In genomic region chr3:153275514-153275913, GRCh38 we compare ENCODE assay signal across 20 cellular contexts.
DNase-seq lines count a peak whose midpoint lies in the region; ATAC-seq and TF ChIP-seq lines count a peak whose summit lies in the region.
"Had no signal": no experiment of that assay in that cellular context is flagged by ENCODE, and none has a peak within 500 bp of the region (broad histone marks: within the 10 kb centered on the region; RNA-seq: fewer than 3 reads in every experiment).

No MANE protein-coding gene starts in this region.

- no peak for TF ChIP-seq RAD21 in IMR-90 (IDR thresholded peaks at IDR 0.05; ENCODE audit: low read length)

- H3K9ac ChIP-seq in H9 (ENCODE audit: extremely low read depth, insufficient read length, low read length) (no peak overlapping the region), IMR-90 (ENCODE audit: low read depth, low read length) (no peak overlapping the region)
- H3K9ac ChIP-seq: BLaER1 treated with 17β-estradiol and CSF1 and Interleukin-3, amounts not matched to agents 10 nM and 100 nM had no signal

- POLR2A ChIA-PET in IMR-90 (lab: Charles Lee; ENCODE audit: unreplicated experiment), result interaction anchor here (0.6 kb wide), 1 partner anchor 106 kb away, joined by 4 read pairs; no protein-coding TSS in a partner anchor

- no peaks in the 10 kb centered on the region for H3K79me2 ChIP-seq in H9 (ENCODE audit: insufficient read depth, low read length)

- H3K27me3 Mint-ChIP-seq in H9 (ENCODE audit: low read depth), result no peaks in the 10 kb centered on the region
- H3K27me3 Mint-ChIP-seq in central memory CD8-positive, alpha-beta T cell, result no peaks in the 10 kb centered on the region
- H3K27me3 Mint-ChIP-seq in activated naive CD8-positive, alpha-beta T cell treated with anti-CD3 and anti-CD28 coated beads for 36 hours, result no peaks in the 10 kb centered on the region
- H3K27me3 Mint-ChIP-seq: CD4-positive, alpha-beta T cell had no signal

- TF ChIP-seq CTCF in H9 (conservative IDR thresholded peaks at IDR 0.05) (no peak), IMR-90 (conservative IDR thresholded peaks at IDR 0.05; ENCODE audit: low read depth, low read length) (no peak), foreskin keratinocyte (conservative IDR thresholded peaks at IDR 0.05) (no peak)

- DNase-seq in H9, result no peak
- DNase-seq in IMR-90, result no peak
- DNase-seq in central memory CD8-positive, alpha-beta T cell (ENCODE audit: low spot score in 2 of 2), result no peak
- DNase-seq in foreskin keratinocyte, result no peak
- DNase-seq in occipital lobe (lab: John Stamatoyannopoulos, UW), result no peak
- no peak for DNase-seq in NCI-H1694 treated with DMSO at 0.1 percent for 48 hours (lab: John Stamatoyannopoulos, UW)
- no peak for DNase-seq in activated naive CD8-positive, alpha-beta T cell treated with anti-CD3 and anti-CD28 coated beads for 36 hours
- DNase-seq: 8988T; ACHN; AML-193; Caco-2; Calu3; CD4-positive, alpha-beta T cell; CD8-positive, alpha-beta T cell; DMS79 treated with DMSO at 0.1 percent for 48 hours; GF-D8 had no signal

- TF ChIP-seq POLR2A in IMR-90 (IDR thresholded peaks at IDR 0.05; ENCODE audit: low read depth, low read length), result no peak

- H2AFZ ChIP-seq in H9 (ENCODE audit: low read length) (no peak overlapping the region), IMR-90 (replicated peaks; ENCODE audit: low read length, poor library complexity) (no peak overlapping the region)

- H3K23me2 ChIP-seq in H9 (ENCODE audit: insufficient read length, low read depth, low read length, poor library complexity, severe bottlenecking), result no peaks in the 10 kb centered on the region

- no peak overlapping the region for H3K4ac ChIP-seq in H9 (ENCODE audit: low read depth, low read length)
- H3K4ac ChIP-seq in IMR-90 (ENCODE audit: low read depth, low read length), result no peak overlapping the region

- H2BK5ac ChIP-seq in H9 (ENCODE audit: insufficient read length, low read length), result no peak overlapping the region
- no peak overlapping the region for H2BK5ac ChIP-seq in IMR-90 (ENCODE audit: low read depth, low read length, poor library complexity, severe bottlenecking)

- no peaks in the 10 kb centered on the region for H3K9me3 Mint-ChIP-seq in H9
- no peaks in the 10 kb centered on the region for H3K9me3 Mint-ChIP-seq in central memory CD8-positive, alpha-beta T cell
- no peaks in the 10 kb centered on the region for H3K9me3 Mint-ChIP-seq in activated naive CD8-positive, alpha-beta T cell treated with anti-CD3 and anti-CD28 coated beads for 36 hours
- H3K9me3 Mint-ChIP-seq: CD4-positive, alpha-beta T cell; CD8-positive, alpha-beta T cell had no signal

- H3K4me1 ChIP-seq in H9 (ENCODE audit: insufficient read depth, low read length) (no peaks in the 10 kb centered on the region), IMR-90 (ENCODE audit: control insufficient read depth, insufficient read depth, low read length) (peaks cover 2% of the 10 kb centered on the region; the same call in 1 of the 2 replicates), foreskin keratinocyte (peaks cover 42% of the 10 kb centered on the region)
- H3K4me1 ChIP-seq: Caco-2 had no signal

- H3K56ac ChIP-seq in H9 (ENCODE audit: insufficient read length, low read depth, low read length) (no peak overlapping the region), IMR-90 (ENCODE audit: extremely low read depth, insufficient read depth, low read length) (no peak overlapping the region)

- BruUV-seq in IMR-90 (replicated peaks; lab: Mats Ljungman, UMichigan), result no TSS peak

- dilution Hi-C loops in IMR-90 (cut with HindIII; ENCODE audit: low sequenced_read_pairs, unreplicated experiment), result no loop called here

- H4K20me1 ChIP-seq in H9 (ENCODE audit: control insufficient read depth, insufficient read depth, insufficient read length) (no peaks in the 10 kb centered on the region), IMR-90 (ENCODE audit: insufficient read depth, low read length) (no peaks in the 10 kb centered on the region)
- H4K20me1 ChIP-seq: BLaER1 treated with 17β-estradiol and CSF1 and Interleukin-3, amounts not matched to agents 10 nM and 100 nM had no signal

- no peak for ATAC-seq in IMR-90 (ENCODE audit: low read depth)
- no peak for ATAC-seq in central memory CD8-positive, alpha-beta T cell (replicated peaks; ENCODE audit: extremely low read depth, poor library complexity, severe bottlenecking)
- ATAC-seq in foreskin keratinocyte, result no peak
- ATAC-seq in GM21360 (IDR thresholded peaks at IDR 0.05; ENCODE audit: unreplicated experiment), result no peak
- ATAC-seq: CD8-positive, alpha-beta T cell had no signal

- H3K14ac ChIP-seq in H9 (ENCODE audit: insufficient read depth, low read length) (no peak overlapping the region), IMR-90 (replicated peaks; ENCODE audit: low read depth, low read length) (no peak overlapping the region)

- H4K91ac ChIP-seq in H9 (ENCODE audit: insufficient read length, low read depth, low read length) (no peak overlapping the region), IMR-90 (ENCODE audit: insufficient read depth, low read depth, low read length) (no peak overlapping the region)

- H2BK120ac ChIP-seq in H9 (ENCODE audit: low read depth, low read length, poor library complexity, severe bottlenecking) (no peak overlapping the region), IMR-90 (ENCODE audit: low read depth, low read length) (no peak overlapping the region)

- H3K79me1 ChIP-seq in H9 (ENCODE audit: insufficient read depth, low read depth, low read length, poor library complexity, severe bottlenecking) (no peaks in the 10 kb centered on the region), IMR-90 (ENCODE audit: low read depth in 1 of 2, low read length in 2 of 2) (no peaks in the 10 kb centered on the region)

- no peaks in the 10 kb centered on the region for H3K27me3 ChIP-seq in H9 (ENCODE audit: insufficient read depth, low read length)
- H3K27me3 ChIP-seq in IMR-90 (ENCODE audit: control insufficient read depth, insufficient read depth, low read length), result no peaks in the 10 kb centered on the region
- H3K27me3 ChIP-seq in foreskin keratinocyte, result no peaks in the 10 kb centered on the region
- H3K27me3 ChIP-seq: BLaER1 treated with 17β-estradiol and CSF1 and Interleukin-3, amounts not matched to agents 10 nM and 100 nM had no signal

- H3K27ac Mint-ChIP-seq in H9, result no peak overlapping the region; a peak in 1 of 7 replicates
- H3K27ac Mint-ChIP-seq in central memory CD8-positive, alpha-beta T cell (ENCODE audit: low read depth), result peak overlapping the region; percentile 23
- no peak overlapping the region for H3K27ac Mint-ChIP-seq in activated naive CD8-positive, alpha-beta T cell treated with anti-CD3 and anti-CD28 coated beads for 36 hours
- H3K27ac Mint-ChIP-seq: B cell; CD4-positive, alpha-beta T cell; CD8-positive, alpha-beta T cell had no signal

- H3K18ac ChIP-seq in H9 (ENCODE audit: insufficient read length, low read depth, low read length) (no peak overlapping the region), IMR-90 (ENCODE audit: low read depth, low read length) (peak overlapping the region; percentile 55; the same call in 1 of the 2 replicates)

- H3K4me3 ChIP-seq in IMR-90 (ENCODE audit: insufficient read depth, low read depth, low read length), result no peak overlapping the region
- H3K4me3 ChIP-seq: BLaER1 treated with 17β-estradiol and CSF1 and Interleukin-3, amounts not matched to agents 10 nM and 100 nM had no signal

- H4K5ac ChIP-seq in H9 (ENCODE audit: insufficient read length, low read depth, low read length), result no peak overlapping the region
- H4K5ac ChIP-seq in IMR-90 (ENCODE audit: low read depth, low read length), result no peak overlapping the region

- H3K4me2 ChIP-seq in H9 (ENCODE audit: insufficient read depth, insufficient read length, low read length) (no peak overlapping the region), IMR-90 (ENCODE audit: low read depth, low read length) (no peak overlapping the region)
- H3K4me2 ChIP-seq: BLaER1 treated with 17β-estradiol and CSF1 and Interleukin-3, amounts not matched to agents 10 nM and 100 nM had no signal

- H4K8ac ChIP-seq in H9 (replicated peaks; ENCODE audit: insufficient read length, low read depth, low read length) (no peak overlapping the region), IMR-90 (ENCODE audit: low read depth in 2 of 2, low read length in 2 of 2) (0 out of 4 replicates have a peak overlapping the region, but pooled peaks of 1 of the 2 experiments have one; percentile 5)

- H3K4me1 Mint-ChIP-seq in H9, result no peaks in the 10 kb centered on the region
- H3K4me1 Mint-ChIP-seq in central memory CD8-positive, alpha-beta T cell, result peaks cover 30% of the 10 kb centered on the region
- peaks cover 5% of the 10 kb centered on the region for H3K4me1 Mint-ChIP-seq in activated naive CD8-positive, alpha-beta T cell treated with anti-CD3 and anti-CD28 coated beads for 36 hours
- H3K4me1 Mint-ChIP-seq: B cell had no signal

- H3K27ac ChIP-seq in H9 (ENCODE audit: insufficient read length, low read depth, low read length) (no peak overlapping the region), IMR-90 (ENCODE audit: insufficient read depth, low read length) (no peak overlapping the region), foreskin keratinocyte (peak overlapping the region; percentile 5)
- H3K27ac ChIP-seq: BLaER1 treated with 17β-estradiol and CSF1 and Interleukin-3, amounts not matched to agents 10 nM and 100 nM; C4-2B had no signal

- no peak overlapping the region for H3K23ac ChIP-seq in H9 (ENCODE audit: insufficient read length, low read depth, low read length)
- no peak overlapping the region for H3K23ac ChIP-seq in IMR-90 (ENCODE audit: low read depth, low read length)

- no peak overlapping the region for H2AK9ac ChIP-seq in IMR-90 (replicated peaks; ENCODE audit: low read depth, low read length, poor library complexity)

- H3T11ph ChIP-seq in H9 (ENCODE audit: low read length), result no peak overlapping the region

- no peak overlapping the region for H2AK5ac ChIP-seq in H9 (ENCODE audit: insufficient read length, low read length)
- no peak overlapping the region for H2AK5ac ChIP-seq in IMR-90 (ENCODE audit: low read depth, low read length)

- H2BK15ac ChIP-seq in H9 (ENCODE audit: low read depth, low read length) (no peak overlapping the region), IMR-90 (ENCODE audit: low read depth, low read length) (no peak overlapping the region)

- intact Hi-C loops in IMR-90 (cut with micrococcal nuclease), result no loop called here

- in situ Hi-C loops in IMR-90 (cut with MboI; ENCODE audit: low sequenced_read_pairs), result no loop called here

- CTCF ChIA-PET in IMR-90 (lab: Yijun Ruan, JAX), result interaction anchor here (1.1 kb wide), 1 partner anchor 15 kb away, joined by 4 read pairs; no protein-coding TSS in a partner anchor

- H2BK12ac ChIP-seq in H9 (ENCODE audit: insufficient read length, low read depth, low read length), result no peak overlapping the region

- no peak overlapping the region for H3K4me3 Mint-ChIP-seq in H9
- H3K4me3 Mint-ChIP-seq in central memory CD8-positive, alpha-beta T cell, result no peak overlapping the region
- no peak overlapping the region for H3K4me3 Mint-ChIP-seq in activated naive CD8-positive, alpha-beta T cell treated with anti-CD3 and anti-CD28 coated beads for 36 hours
- H3K4me3 Mint-ChIP-seq: B cell; CD4-positive, alpha-beta T cell; CD8-positive, alpha-beta T cell had no signal

- H2BK20ac ChIP-seq in H9 (ENCODE audit: low read depth, low read length, poor library complexity, severe bottlenecking), result peak overlapping the region; percentile 26
- no peak overlapping the region for H2BK20ac ChIP-seq in IMR-90 (ENCODE audit: low read depth, low read length)

- H3K9me1 ChIP-seq in IMR-90 (ENCODE audit: insufficient read depth, low read length), result 0 out of 2 replicates have a peak, but pooled peaks cover 2% of the 10 kb centered on the region

- H3K36me3 Mint-ChIP-seq in H9 (ENCODE audit: insufficient read depth in 1 of 3, low read depth in 3 of 3), result no peaks in the 10 kb centered on the region
- H3K36me3 Mint-ChIP-seq in central memory CD8-positive, alpha-beta T cell (ENCODE audit: insufficient read depth), result peaks cover 1% of the 10 kb centered on the region
- no peaks in the 10 kb centered on the region for H3K36me3 Mint-ChIP-seq in activated naive CD8-positive, alpha-beta T cell treated with anti-CD3 and anti-CD28 coated beads for 36 hours
- H3K36me3 Mint-ChIP-seq: CD8-positive, alpha-beta T cell had no signal

- H3K9me3 ChIP-seq in H9 (ENCODE audit: control insufficient read depth, low read depth, low read length), result no peaks in the 10 kb centered on the region
- H3K9me3 ChIP-seq in IMR-90 (ENCODE audit: control insufficient read depth, insufficient read depth, low read length), result no peaks in the 10 kb centered on the region
- H3K9me3 ChIP-seq: BLaER1 treated with 17β-estradiol and CSF1 and Interleukin-3, amounts not matched to agents 10 nM and 100 nM; Caco-2 had no signal

- no peaks in the 10 kb centered on the region for H3K36me3 ChIP-seq in IMR-90 (ENCODE audit: control insufficient read depth, insufficient read depth, low read length)
- H3K36me3 ChIP-seq: BLaER1 treated with 17β-estradiol and CSF1 and Interleukin-3, amounts not matched to agents 10 nM and 100 nM had no signal
